In the genomic region with DNA sequence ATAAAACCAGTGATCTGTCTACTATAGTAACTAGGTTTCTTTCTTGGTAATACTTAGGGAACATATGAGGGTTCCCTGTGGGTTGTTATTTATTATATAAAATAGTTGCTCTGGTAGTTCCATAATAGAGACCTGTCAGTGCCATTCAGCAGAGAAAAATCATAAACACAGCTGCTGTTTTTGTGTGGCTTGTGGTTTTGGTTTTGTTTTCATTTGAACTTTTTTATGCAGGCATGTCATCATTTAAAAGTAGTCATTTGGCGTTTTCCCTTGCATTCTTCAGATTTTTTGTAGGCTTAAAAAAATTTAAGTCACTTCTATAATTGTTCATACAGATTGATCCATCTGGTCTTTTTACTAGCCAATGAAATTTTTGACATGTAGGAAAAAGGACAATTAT, we compare ENCODE assay signal across 10 cellular contexts. TPM values are rescaled to one million over a fixed set of nuclear protein-coding genes. Genes with fewer than 3 reads are reported as not detected.
DNase-seq lines count a peak whose midpoint lies in the region; ATAC-seq, FAIRE-seq and TF ChIP-seq lines count a peak whose summit lies in the region.
"Had no signal": no experiment of that assay in that cellular context is flagged by ENCODE, and none has a peak within 500 bp of the region (broad histone marks: within the 10 kb centered on the region; RNA-seq: fewer than 3 reads in every experiment).

No MANE protein-coding gene starts in this region.

- no peaks in the 10 kb centered on the region for H3K9me3 ChIP-seq in small intestine (ENCODE audit: control insufficient read depth, low read depth)
- H3K9me3 ChIP-seq: HAP-1 had no signal

- no peak for TF ChIP-seq CTCF in AG09309 (IDR thresholded peaks at IDR 0.05; ENCODE audit: control insufficient read depth, insufficient read depth, low read depth, low read length, missing control alignments)

- H3K4me3 Mint-ChIP-seq in activated naive CD8-positive, alpha-beta T cell treated with anti-CD3 and anti-CD28 coated beads, Interleukin-2, amount 10 ng/mL, durations not matched to agents 7 days and 5 days, result no peak overlapping the region

- no peaks in the 10 kb centered on the region for H3K36me3 ChIP-seq in small intestine (ENCODE audit: control insufficient read depth in 2 of 2, insufficient read depth in 2 of 2, low read length in 2 of 2)
- H3K36me3 ChIP-seq: HAP-1 had no signal

- ATAC-seq in GM19025 (IDR thresholded peaks at IDR 0.05; ENCODE audit: low read depth, unreplicated experiment), result peak; percentile 81
- peak; percentile 81 for ATAC-seq in HG03095 (IDR thresholded peaks at IDR 0.05; ENCODE audit: unreplicated experiment)
- ATAC-seq in activated naive CD8-positive, alpha-beta T cell treated with anti-CD3 and anti-CD28 coated beads, Interleukin-2, amount 10 ng/mL, durations not matched to agents 7 days and 5 days (ENCODE audit: low read depth), result peak; percentile 52

- peaks cover 10% of the 10 kb centered on the region for H3K36me3 Mint-ChIP-seq in activated naive CD8-positive, alpha-beta T cell treated with anti-CD3 and anti-CD28 coated beads, Interleukin-2, amount 10 ng/mL, durations not matched to agents 7 days and 5 days

- H3K27ac ChIP-seq in small intestine (ENCODE audit: low read depth in 1 of 2, low read length in 1 of 2), result no peak overlapping the region
- H3K27ac ChIP-seq: epithelial cell of prostate had no signal

- no peaks in the 10 kb centered on the region for H3K27me3 ChIP-seq in small intestine (ENCODE audit: control insufficient read depth in 2 of 2, insufficient read depth in 2 of 2, low read length in 2 of 2)

- peaks cover 0 to 6% of the 10 kb centered on the region in 2 donors for H3K4me1 ChIP-seq in small intestine (ENCODE audit: control insufficient read depth in 2 of 2, insufficient read depth in 1 of 2, low read depth in 1 of 2, low read length in 1 of 2)

- H3K4me1 Mint-ChIP-seq in activated naive CD8-positive, alpha-beta T cell treated with anti-CD3 and anti-CD28 coated beads, Interleukin-2, amount 10 ng/mL, durations not matched to agents 7 days and 5 days, result peaks cover 14% of the 10 kb centered on the region

- 25 to 38% (median 27%) methylated on average over 1 of the region's 1 CpG for whole genome bisulfite sequencing in small intestine, 3 donors

- H3K9me3 Mint-ChIP-seq in activated naive CD8-positive, alpha-beta T cell treated with anti-CD3 and anti-CD28 coated beads, Interleukin-2, amount 10 ng/mL, durations not matched to agents 7 days and 5 days, result peaks cover 2% of the 10 kb centered on the region

- no peak overlapping the region for H3K27ac Mint-ChIP-seq in activated naive CD8-positive, alpha-beta T cell treated with anti-CD3 and anti-CD28 coated beads, Interleukin-2, amount 10 ng/mL, durations not matched to agents 7 days and 5 days

- FAIRE-seq in small intestine (lab: Jason Lieb, UNC), result no peak

- H3K4me3 ChIP-seq in AG09309 (ENCODE audit: control insufficient read depth, low read depth, low read length) (no peak overlapping the region), small intestine (ENCODE audit: low read depth in 1 of 2, low read length in 2 of 2) (no peak overlapping the region)
- H3K4me3 ChIP-seq: HAP-1 had no signal

- POLR2A ChIA-PET in activated naive CD8-positive, alpha-beta T cell treated with anti-CD3 and anti-CD28 coated beads, Interleukin-2, amount 10 ng/mL, durations not matched to agents 7 days and 5 days (lab: Charles Lee), result no interaction called here

- H3K27me3 Mint-ChIP-seq in activated naive CD8-positive, alpha-beta T cell treated with anti-CD3 and anti-CD28 coated beads, Interleukin-2, amount 10 ng/mL, durations not matched to agents 7 days and 5 days, result no peaks in the 10 kb centered on the region

- peak; percentile 52 for DNase-seq in AG09309 (ENCODE audit: low read depth)
- no peak for DNase-seq in activated naive CD8-positive, alpha-beta T cell treated with anti-CD3 and anti-CD28 coated beads, Interleukin-2, amount 10 ng/mL, durations not matched to agents 7 days and 5 days
- DNase-seq in small intestine, result peak; percentile 13
- DNase-seq in stimulated activated CD4-positive, alpha-beta T cell treated with anti-CD3 and anti-CD28 coated beads, Interleukin-15, amount 100 ng/mL, for 24 hours, result no peak
- no peak for DNase-seq in middle frontal gyrus (ENCODE audit: extremely low spot score, low spot score)
- DNase-seq in SHP77 treated with DMSO at 0.1 percent for 48 hours (lab: John Stamatoyannopoulos, UW), result no peak

RNA-seq across cellular contexts. Expression of a gene that starts 47.9 kb away (rescaled TPM):
- 10 to 100 TPM; 23.0 to 28.6 TPM for total RNA-seq in activated naive CD8-positive, alpha-beta T cell treated with anti-CD3 and anti-CD28 coated beads, Interleukin-2, amount 10 ng/mL, durations not matched to agents 7 days and 5 days
- polyA plus RNA-seq in small intestine, result 1 to 10 TPM; 2.2 to 5.7 (median 3.6) TPM

RNA-seq across cellular contexts. Expression of a gene that starts 54.8 kb away (rescaled TPM):
- 1 to 10 TPM; 1.9 to 2.2 TPM for total RNA-seq in activated naive CD8-positive, alpha-beta T cell treated with anti-CD3 and anti-CD28 coated beads, Interleukin-2, amount 10 ng/mL, durations not matched to agents 7 days and 5 days
- 1 to 10 TPM in 2 of 3 donors, under 1 TPM in 1; 0.27 to 1.6 (median 1.5) TPM for polyA plus RNA-seq in small intestine

Comparison
In these comparisons a context has a peak if more than half of its experiments do, and no peak if none do; other contexts are left out.
1. DNase-seq: peak in AG09309 (single experiment) and small intestine (single experiment); none in activated naive CD8-positive, alpha-beta T cell treated with anti-CD3 and anti-CD28 coated beads, Interleukin-2, amount 10 ng/mL, durations not matched to agents 7 days and 5 days (single experiment), stimulated activated CD4-positive, alpha-beta T cell treated with anti-CD3 and anti-CD28 coated beads, Interleukin-15, amount 100 ng/mL, for 24 hours (single experiment), middle frontal gyrus (single experiment) and SHP77 treated with DMSO at 0.1 percent for 48 hours (single experiment).
2. Peak in every context shown above with its lines, with median percentiles within 50 percentile points of each other: ATAC-seq.